Comparison of ENCODE assay signal across 8 cellular contexts in the genomic region with DNA sequence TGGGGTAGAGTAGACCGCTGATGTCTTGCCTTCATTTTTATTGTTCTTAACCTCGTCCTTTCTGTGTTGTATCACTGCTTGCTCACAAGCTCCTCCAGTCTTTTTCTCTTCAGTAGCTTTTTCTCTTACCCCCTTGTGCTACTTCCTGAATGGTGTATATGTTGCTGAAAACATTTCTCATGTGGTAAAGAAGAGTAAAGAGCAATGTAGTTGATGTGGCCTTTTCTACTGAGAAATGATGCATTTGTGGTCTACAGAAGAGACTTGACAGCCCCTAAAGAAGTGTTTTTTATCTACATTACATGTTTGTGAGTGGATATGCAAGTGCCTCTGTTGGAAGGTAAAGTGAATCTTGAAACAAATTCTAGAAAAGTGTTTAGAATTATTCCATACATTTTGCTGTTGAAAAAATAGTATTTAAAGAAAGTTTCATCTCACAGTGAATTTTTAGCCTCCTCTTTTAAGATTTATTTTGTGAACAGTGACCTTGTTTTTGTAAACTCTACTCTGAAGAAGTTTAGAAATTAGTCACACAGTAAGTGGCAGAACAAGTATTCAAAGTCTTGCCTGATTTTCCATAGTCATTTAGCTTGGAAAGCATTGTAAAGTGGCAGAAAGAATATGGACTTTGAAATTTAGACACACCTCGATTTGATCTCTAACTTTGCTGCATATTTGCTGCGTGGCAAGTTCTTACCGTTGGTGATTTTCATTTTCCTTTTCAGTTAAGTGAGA. TPM values are rescaled to one million over a fixed set of nuclear protein-coding genes. Genes with fewer than 3 reads are reported as not detected.
DNase-seq lines count a peak whose midpoint lies in the region; ATAC-seq, FAIRE-seq and TF ChIP-seq lines count a peak whose summit lies in the region.

No MANE protein-coding gene starts in this region.

- H3K9me2 ChIP-seq in DOHH2 (replicated peaks; ENCODE audit: control insufficient read depth, low read length) = no peaks in the 10 kb centered on the region

- no peak overlapping the region for H2AFZ ChIP-seq in HepG2 (ENCODE audit: low read length)

- H3K4me3 ChIP-seq in DOHH2 (ENCODE audit: low read length) (no peak overlapping the region; the same call in 1 of the 2 replicates), Peyer's patch (peak overlapping the region in 2 of 4 donors; percentile 7 to 27), HepG2 (replicated peaks in 1 of 3; ENCODE audit: insufficient read depth in 1 of 3, low read depth in 2 of 3, low read length in 3 of 3) (peak overlapping the region in 1 of 3 experiments; percentile 17; a peak in 3 of 6 replicates)

- H3K79me2 ChIP-seq in DOHH2 (ENCODE audit: control insufficient read depth, low read length) (peaks cover 94% of the 10 kb centered on the region), HepG2 (ENCODE audit: insufficient read depth, low read length) (peaks cover 65% of the 10 kb centered on the region)

- WGBS in HepG2 (ENCODE audit: low lambda C conversion rate) = 39% methylated on average over 5 of the region's 5 CpGs

- CTCF ChIA-PET in HepG2 (lab: Yijun Ruan, JAX; ENCODE audit: low intra/inter-chr PET ratio, low total read pairs) = no interaction called here

- no peak for TF ChIP-seq EP300 in HepG2 (IDR thresholded peaks at IDR 0.05; ENCODE audit: low read depth in 2 of 2, low read length in 2 of 2)
- TF ChIP-seq EP300 in HepG2 (CRISPR knock-in tag; IDR thresholded peaks at IDR 0.05; ENCODE audit: borderline replicate concordance) = no peak

- H3K4me2 ChIP-seq in DOHH2 (ENCODE audit: low read length) (peak overlapping the region; percentile 38), HepG2 (ENCODE audit: low read depth, low read length) (peak overlapping the region; percentile 67)

- no peak for TF ChIP-seq RAD21 in HepG2 (CRISPR knock-in tag; IDR thresholded peaks at IDR 0.05)

- intact Hi-C loops in HepG2 (cut with micrococcal nuclease; ENCODE audit: unreplicated experiment) = no loop called here

- DNase-seq in Peyer's patch (no peak), HepG2 (ENCODE audit: low spot score) (peak; percentile 34), SK-N-DZ (ENCODE audit: low spot score) (no peak), NK-92 (lab: John Stamatoyannopoulos, UW; ENCODE audit: unreplicated experiment) (no peak), nucleus accumbens (lab: John Stamatoyannopoulos, UW) (no peak), NCI-H146 treated with DMSO at 0.1 percent for 48 hours (lab: John Stamatoyannopoulos, UW; ENCODE audit: unreplicated experiment) (no peak)

- H4K20me1 ChIP-seq in DOHH2 (ENCODE audit: control insufficient read depth, insufficient read depth, low read depth, low read length) (no peaks in the 10 kb centered on the region; the same call in 1 of the 2 replicates), HepG2 (ENCODE audit: insufficient read depth, low read length) (0 out of 2 replicates have a peak, but pooled peaks cover 9% of the 10 kb centered on the region)

- H3K27me3 ChIP-seq in DOHH2 (ENCODE audit: control insufficient read depth, low read length) = no peaks in the 10 kb centered on the region
- no peaks in the 10 kb centered on the region for H3K27me3 ChIP-seq in Peyer's patch
- H3K27me3 ChIP-seq in HepG2 (ENCODE audit: control insufficient read depth in 1 of 2, insufficient read depth in 2 of 2, low read length in 2 of 2) = no peaks in the 10 kb centered on the region

- ATAC-seq in GM21723 (IDR thresholded peaks at IDR 0.05; ENCODE audit: unreplicated experiment) (peak; percentile 43), HepG2 (peak; percentile 50)

- TF ChIP-seq POLR2A in Peyer's patch (IDR thresholded peaks at IDR 0.05) (no peak), HepG2 (IDR thresholded peaks at IDR 0.05; ENCODE audit: insufficient read depth in 1 of 2, low read depth in 2 of 2, low read length in 2 of 2) (no peak)

- in situ Hi-C loops in HepG2 (cut with HindIII; ENCODE audit: extremely low pct_ligation_motif_present, low pct_unique_long_range_greater_than_20kb) = no loop called here

- TF ChIP-seq CTCF in DOHH2 (IDR thresholded peaks at IDR 0.05; ENCODE audit: low read depth, low read length, poor library complexity, severe bottlenecking) = no peak
- no peak for TF ChIP-seq CTCF in Peyer's patch (IDR thresholded peaks at IDR 0.05)
- no peak for TF ChIP-seq CTCF in HepG2 (CRISPR knock-in tag; IDR thresholded peaks at IDR 0.05)

- FAIRE-seq in HepG2 (lab: Jason Lieb, UNC) = peak; percentile 67

- H3K4me1 ChIP-seq in DOHH2 (ENCODE audit: control insufficient read depth, low read length) (peaks cover 43% of the 10 kb centered on the region), Peyer's patch (peaks cover 8 to 37% (median 16%) of the 10 kb centered on the region in 4 donors), HepG2 (ENCODE audit: insufficient read depth, low read length) (peaks cover 28% of the 10 kb centered on the region)

- H3F3A ChIP-seq in DOHH2 (ENCODE audit: control insufficient read depth, insufficient read depth) = peaks cover 16% of the 10 kb centered on the region

- no TSS peak for BruUV-seq in HepG2 (replicated peaks; lab: Mats Ljungman, UMichigan)

- H3K9me3 ChIP-seq in DOHH2 (ENCODE audit: control insufficient read depth, insufficient read depth, low read length) (no peaks in the 10 kb centered on the region), Peyer's patch (no peaks in the 10 kb centered on the region), HepG2 (ENCODE audit: low read length) (no peaks in the 10 kb centered on the region)

- peaks cover 3% of the 10 kb centered on the region; the same call in 1 of the 2 replicates for H3K36me3 ChIP-seq in DOHH2 (ENCODE audit: control insufficient read depth, low read length)
- no peaks in the 10 kb centered on the region for H3K36me3 ChIP-seq in Peyer's patch
- no peaks in the 10 kb centered on the region for H3K36me3 ChIP-seq in HepG2 (replicated peaks in 1 of 2; ENCODE audit: control insufficient read depth in 1 of 2, insufficient read depth in 2 of 2, low read length in 2 of 2)

- peak overlapping the region; percentile 18; the same call in 1 of the 2 replicates for H3K9ac ChIP-seq in HepG2 (ENCODE audit: insufficient read depth, low read depth, low read length)

- no peak overlapping the region for H3K27ac ChIP-seq in DOHH2 (ENCODE audit: low read depth, low read length)
- H3K27ac ChIP-seq in Peyer's patch = peak overlapping the region; percentile 63 to 87 (median 74)
- peak overlapping the region; percentile 43 for H3K27ac ChIP-seq in HepG2 (ENCODE audit: extremely low read length, insufficient read depth, low read length)

- POLR2A ChIA-PET in HepG2 (lab: Yijun Ruan, JAX) = no interaction called here

TF ChIP-seq in HepG2, 621 proteins besides CTCF, POLR2A, EP300 and RAD21 (continues in another document):
- TF ChIP-seq KDM3A (CRISPR knock-in tag; IDR thresholded peaks at IDR 0.05; ENCODE audit: low read depth) = no peak
- TF ChIP-seq HNF4A (CRISPR knock-in tag; IDR thresholded peaks at IDR 0.05) = peak; percentile 45; the same call in 1 of the 2 replicates
- TF ChIP-seq NCOR1 (IDR thresholded peaks at IDR 0.05; ENCODE audit: borderline replicate concordance, low read length) = 0 out of 2 replicates have a peak, but pooled peaks have one; percentile 13
- TF ChIP-seq ZSCAN25 (CRISPR knock-in tag; IDR thresholded peaks at IDR 0.05) = 0 out of 2 replicates have a peak, but pooled peaks have one; percentile 22
- TF ChIP-seq ATF7-NPFF (CRISPR knock-in tag; IDR thresholded peaks at IDR 0.05; ENCODE audit: low read depth) = no peak

RNA-seq across cellular contexts. Expression of a gene that starts 17.4 kb away (rescaled TPM):
- 100 to 1,000 TPM in 2 of 4 donors, 10 to 100 TPM in 2; 49.9 to 125 (median 91.4) TPM for total RNA-seq in Peyer's patch
- total RNA-seq in HepG2 (2016; rRNA removed; fragmentation: Illumina TruSeq; extraction: Trizol) = 25.0 and 40.7 TPM in 2 replicates
- 4.1 and 6.0 TPM in 2 replicates for total RNA-seq in HepG2 (2016; cell fraction: cytosol; rRNA removed; fragmentation: Illumina TruSeq; extraction: Trizol; ENCODE audit: low read depth)
- 25.3 and 38.9 TPM in 2 replicates for total RNA-seq in HepG2 (2016; cell fraction: insoluble cytoplasmic fraction; rRNA removed; fragmentation: Illumina TruSeq; extraction: Trizol)
- 22.1 and 22.9 TPM in 2 replicates for total RNA-seq in HepG2 (2016; cell fraction: membrane; rRNA removed; fragmentation: Illumina TruSeq; extraction: Trizol)
- 15.2 and 19.0 TPM in 2 replicates for total RNA-seq in HepG2 (2016; cell fraction: nucleus; rRNA removed; fragmentation: Illumina TruSeq; extraction: Trizol)
- polyA plus RNA-seq in HepG2 (2011; rRNA removed) = 15.4 and 19.6 TPM in 2 replicates
- 8.3 and 14.9 TPM in 2 replicates for polyA plus RNA-seq in HepG2 (2011; cell fraction: cytosol; rRNA removed)
- polyA plus RNA-seq in HepG2 (2011; cell fraction: nucleus; rRNA removed) = 4.3 and 5.7 TPM in 2 replicates
- polyA plus RNA-seq in HepG2 (2012) = 17.1 and 18.8 TPM in 2 replicates
- 3.5 and 5.5 TPM in 2 replicates for polyA plus RNA-seq in HepG2 (2016; cell fraction: cytosol; fragmentation: Illumina TruSeq; extraction: Trizol; ENCODE audit: low read depth)
- 37.1 and 39.0 TPM in 2 replicates for polyA plus RNA-seq in HepG2 (2016; cell fraction: insoluble cytoplasmic fraction; fragmentation: Illumina TruSeq; extraction: Trizol; ENCODE audit: low read depth)
- polyA plus RNA-seq in HepG2 (2016; cell fraction: membrane; fragmentation: Illumina TruSeq; extraction: Trizol; ENCODE audit: low read depth) = 14.3 and 17.7 TPM in 2 replicates
- polyA plus RNA-seq in HepG2 (2016; cell fraction: nucleus; fragmentation: Illumina TruSeq; extraction: Trizol; ENCODE audit: insufficient read depth, low read depth) = 17.8 and 18.4 TPM in 2 replicates
- 9.0 and 11.6 TPM in 2 replicates for polyA minus RNA-seq in HepG2 (2011; rRNA and poly(A)+ RNA removed; ENCODE audit: low replicate concordance)
- 15.6 and 18.7 TPM in 2 replicates for polyA minus RNA-seq in HepG2 (2011; cell fraction: cytosol; rRNA and poly(A)+ RNA removed)
- polyA minus RNA-seq in HepG2 (2011; cell fraction: nucleus; rRNA and poly(A)+ RNA removed) = 23.7 and 30.1 TPM in 2 replicates
- polyA plus RNA-seq in SK-N-DZ (2014; cell fraction: cytosol; rRNA removed) = 13.8 and 14.2 TPM in 2 replicates
- polyA plus RNA-seq in SK-N-DZ (2014; cell fraction: nucleus; rRNA removed) = 9.7 TPM in 2 replicates
